In genomic region chr12:51270067-51270846, GRCh38 we compare ENCODE assay signal across 8 cellular contexts. TPM values are rescaled to one million over a fixed set of nuclear protein-coding genes. Genes with fewer than 3 reads are reported as not detected.
DNase-seq lines count a peak whose midpoint lies in the region; ATAC-seq and TF ChIP-seq lines count a peak whose summit lies in the region.

SMAGP (minus strand) TSS chr12:51270415; CDS start chr12:51269278, 1,137 bp downstream.

- no peaks in the 10 kb centered on the region for H3K9me3 ChIP-seq in thoracic aorta

- ATAC-seq in HG02852 (IDR thresholded peaks at IDR 0.05; ENCODE audit: unreplicated experiment) (peak; percentile 58), thoracic aorta (ENCODE audit: insufficient number of reproducible peaks, low FRiP score, low read depth) (peak; percentile 49)

- no peak within 1 kb of the TSS for H3K27ac ChIP-seq in thoracic aorta

- H3K27me3 ChIP-seq in thoracic aorta (replicated peaks; ENCODE audit: insufficient read depth): no peaks in the 10 kb centered on the region

- H3K36me3 ChIP-seq in thoracic aorta: no peaks in the 10 kb centered on the region

- no peak for TF ChIP-seq POLR2A in erythroblast (IDR thresholded peaks at IDR 0.05; ENCODE audit: low read length)

- DNase-seq in NCI-H1105 treated with DMSO at 0.1 percent for 48 hours (lab: John Stamatoyannopoulos, UW) (peak; percentile 50), NCI-H1105 (lab: John Stamatoyannopoulos, UW) (no peak), NCI-H345 treated with DMSO at 0.1 percent for 48 hours (lab: John Stamatoyannopoulos, UW; ENCODE audit: unreplicated experiment) (peak; percentile 33), activated T-cell treated with anti-CD3 and anti-CD28 coated beads for 1 hour (ENCODE audit: low read depth) (peak; percentile 23), erythroblast (lab: John Stamatoyannopoulos, UW) (peak; percentile 40 to 41), myocyte (ENCODE audit: low read depth) (peak; percentile 55), thoracic aorta (ENCODE audit: low spot score) (no peak)

- peaks cover 0 to 7% of the 10 kb centered on the region in 2 donors for H3K4me1 ChIP-seq in thoracic aorta (ENCODE audit: control insufficient read depth in 1 of 2, low read depth in 2 of 2)

- peak within 1 kb of the TSS; percentile 83 for H3K4me3 ChIP-seq in thoracic aorta

- no peak for TF ChIP-seq CTCF in thoracic aorta (IDR thresholded peaks at IDR 0.05)

RNA-seq across cellular contexts. Expression of gene SMAGP, which starts in this region (rescaled TPM):
- 2.9 and 3.6 TPM in 2 replicates for total RNA-seq in myocyte
- 2.4 TPM for polyA plus RNA-seq in myocyte (2012)
- total RNA-seq in thoracic aorta: 1 to 10 TPM; 7.6 to 7.8 TPM

Comparison
In these comparisons a context has a peak if more than half of its experiments do, and no peak if none do; other contexts are left out.
1. DNase-seq: peak in NCI-H1105 treated with DMSO at 0.1 percent for 48 hours (single experiment), NCI-H345 treated with DMSO at 0.1 percent for 48 hours (single experiment), activated T-cell treated with anti-CD3 and anti-CD28 coated beads for 1 hour (single experiment), erythroblast (2 of 2) and myocyte (single experiment); none in NCI-H1105 (single experiment) and thoracic aorta (single experiment).